ENCODE assay signal across 1 cellular context in the genomic region with DNA sequence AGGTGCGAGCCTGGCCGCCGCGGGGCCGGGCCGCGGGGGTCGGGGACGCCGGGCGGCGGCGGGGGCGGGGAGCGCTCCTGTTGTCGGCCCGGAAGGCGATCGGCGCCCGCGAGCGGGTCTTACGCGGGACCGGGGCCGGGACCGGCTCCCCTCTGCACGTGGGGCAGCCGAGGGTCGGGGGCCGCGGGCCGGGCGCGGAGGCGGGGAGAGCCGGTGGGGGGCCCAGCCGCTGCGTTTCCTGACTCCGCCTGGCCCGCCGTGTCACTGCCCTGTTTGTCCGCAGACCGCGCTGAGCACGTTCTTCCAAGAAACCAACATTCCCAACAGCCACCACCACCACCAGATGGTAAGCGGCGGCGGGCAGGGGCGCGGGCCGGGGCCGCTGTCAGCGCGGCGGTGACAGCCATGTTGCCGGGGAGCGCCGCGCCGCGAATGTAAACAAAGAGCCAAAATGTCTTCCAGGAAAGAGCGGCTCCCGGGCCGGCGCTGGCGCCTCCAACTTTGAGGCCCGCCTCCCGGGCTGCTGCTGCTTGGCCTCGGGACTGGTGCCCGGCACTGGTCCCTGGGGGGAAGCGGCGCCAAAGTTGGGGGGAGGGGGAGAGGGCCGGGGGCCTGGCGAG.
TF ChIP-seq lines count a peak whose summit lies in the region.

No MANE protein-coding gene starts in this region.

TF ChIP-seq in endothelial cell of umbilical vein, 7 proteins besides CTCF, POLR2A, EP300 and RAD21:
- no peak for TF ChIP-seq JUN (IDR thresholded peaks at IDR 0.05; ENCODE audit: borderline replicate concordance, insufficient read depth, insufficient read length, low read depth)
- TF ChIP-seq MYC (IDR thresholded peaks at IDR 0.05; ENCODE audit: low read depth, low read length): no peak
- TF ChIP-seq, protein P1, sequence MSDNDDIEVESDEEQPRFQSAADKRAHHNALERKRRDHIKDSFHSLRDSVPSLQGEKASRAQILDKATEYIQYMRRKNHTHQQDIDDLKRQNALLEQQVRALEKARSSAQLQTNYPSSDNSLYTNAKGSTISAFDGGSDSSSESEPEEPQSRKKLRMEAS (IDR thresholded peaks at IDR 0.05; ENCODE audit: insufficient read depth, insufficient read length): no peak
- TF ChIP-seq EZH2 (IDR thresholded peaks at IDR 0.05; ENCODE audit: borderline replicate concordance, low read depth, low read length, severe bottlenecking): no peak
- TF ChIP-seq POLR2AphosphoS5 (IDR thresholded peaks at IDR 0.05; ENCODE audit: insufficient read depth, low read depth, low read length): no peak
- no peak for TF ChIP-seq FOS (IDR thresholded peaks at IDR 0.05; ENCODE audit: borderline replicate concordance, insufficient read depth, low read length)
- no peak for TF ChIP-seq GATA2 (IDR thresholded peaks at IDR 0.05; ENCODE audit: insufficient read depth, insufficient read length, low read depth, low read length)
